ENCODE assay signal across 22 cellular contexts in genomic region chr6:44705611-44706010, GRCh38.
"Had no signal": no experiment of that assay in that cellular context is flagged by ENCODE, and none has a peak within 500 bp of the region (broad histone marks: within the 10 kb centered on the region; RNA-seq: fewer than 3 reads in every experiment).

No MANE protein-coding gene starts in this region.

- H3K4me1 ChIP-seq: colonic mucosa, right atrium auricular region, sigmoid colon, suprapubic skin had no signal

- H3K27ac Mint-ChIP-seq: naive B cell, nephron, type B pancreatic cell had no signal

- ATAC-seq: left colon, left ventricle myocardium superior had no signal

- H3K9me3 Mint-ChIP-seq: type B pancreatic cell had no signal

- H3K27me3 Mint-ChIP-seq: naive B cell had no signal

- H3K4me3 ChIP-seq: colonic mucosa, hepatocyte, right atrium auricular region, sigmoid colon, skin epidermis, suprapubic skin, thyroid gland had no signal

- H3K4me1 Mint-ChIP-seq: naive B cell, nephron had no signal

- H3K27me3 ChIP-seq: colonic mucosa, right atrium auricular region, sigmoid colon, suprapubic skin, thyroid gland had no signal

- DNase-seq: colonic mucosa; dermis blood vessel endothelial cell; erythroblast; foreskin melanocyte; head of caudate nucleus; kidney; left colon; left ventricle myocardium superior; mesendoderm; naive B cell; posterior cingulate gyrus; sigmoid colon; stimulated activated CD4-positive, alpha-beta T cell treated with anti-CD3 and anti-CD28 coated beads, Interleukin-2, amount 100 ng/mL, for 24 hours; stimulated activated CD4-positive, alpha-beta T cell treated with anti-CD3 and anti-CD28 coated beads, Interleukin-4, amount 100 ng/mL, for 4 hours; stimulated activated naive CD4-positive, alpha-beta T cell; thyroid gland had no signal

- H3K9me3 ChIP-seq: colonic mucosa, right atrium auricular region, sigmoid colon, suprapubic skin, thyroid gland had no signal

- H3K27ac ChIP-seq: colonic mucosa, hepatocyte, right atrium auricular region, sigmoid colon, skin epidermis, suprapubic skin, thyroid gland had no signal

- H3K4me3 Mint-ChIP-seq: naive B cell, nephron, type B pancreatic cell had no signal

- H3K36me3 ChIP-seq: colonic mucosa, right atrium auricular region, sigmoid colon, suprapubic skin, thyroid gland had no signal

- H3K36me3 Mint-ChIP-seq: naive B cell had no signal
